20 cellular contexts compared by ENCODE assay signal in genomic region chr13:73533111-73533510, GRCh38.
DNase-seq lines count a peak whose midpoint lies in the region; ATAC-seq, FAIRE-seq and TF ChIP-seq lines count a peak whose summit lies in the region.
"Had no signal": no experiment of that assay in that cellular context is flagged by ENCODE, and none has a peak within 500 bp of the region (broad histone marks: within the 10 kb centered on the region; RNA-seq: fewer than 3 reads in every experiment).

No MANE protein-coding gene starts in this region.

- H2AFZ ChIP-seq in GM23338, result peak overlapping the region; percentile 9; the same call in 1 of the 2 replicates

- H3K36me3 ChIP-seq in GM23338 (ENCODE audit: insufficient read depth) (no peaks in the 10 kb centered on the region), mucosa of descending colon (ENCODE audit: low read depth) (no peaks in the 10 kb centered on the region), suprapubic skin (no peaks in the 10 kb centered on the region), left lung (no peaks in the 10 kb centered on the region)

- H3K27ac ChIP-seq in GM23338 (ENCODE audit: low read depth) (no peak overlapping the region), suprapubic skin (peak overlapping the region; percentile 85), left lung (no peak overlapping the region)
- H3K27ac ChIP-seq: 22Rv1, A549, C4-2B had no signal

- no peaks in the 10 kb centered on the region for H3F3A ChIP-seq in GM23338 (replicated peaks; ENCODE audit: low read depth)

- no peak overlapping the region for H3K4me2 ChIP-seq in GM23338
- H3K4me2 ChIP-seq: A549 had no signal

- H3K4me1 Mint-ChIP-seq in GM23338, result 0 out of 3 replicates have a peak, but pooled peaks cover 2% of the 10 kb centered on the region
- H3K4me1 Mint-ChIP-seq: IgD-negative memory B cell had no signal

- no peak overlapping the region for H3K4me3 ChIP-seq in GM23338
- no peak overlapping the region for H3K4me3 ChIP-seq in mucosa of descending colon
- H3K4me3 ChIP-seq in suprapubic skin, result no peak overlapping the region
- H3K4me3 ChIP-seq in left lung, result no peak overlapping the region
- H3K4me3 ChIP-seq: A549 had no signal

- no peaks in the 10 kb centered on the region for H3K4me1 ChIP-seq in GM23338 (ENCODE audit: insufficient read depth)
- H3K4me1 ChIP-seq in mucosa of descending colon (ENCODE audit: low read depth), result no peaks in the 10 kb centered on the region
- H3K4me1 ChIP-seq in suprapubic skin, result peaks cover 52% of the 10 kb centered on the region
- no peaks in the 10 kb centered on the region for H3K4me1 ChIP-seq in left lung
- H3K4me1 ChIP-seq: A549, Caco-2 had no signal

- ATAC-seq in GM23338 (no peak), mucosa of descending colon (peak; percentile 70), left lung (no peak), left ventricle myocardium superior (no peak)
- ATAC-seq: A549, HepG2 had no signal

- no peak overlapping the region for H3K4me3 Mint-ChIP-seq in GM23338
- H3K4me3 Mint-ChIP-seq: CD4-positive, alpha-beta T cell; H9; IgD-negative memory B cell had no signal

- DNase-seq in GM23338 (ENCODE audit: low spot score), result no peak
- no peak for DNase-seq in mucosa of descending colon
- DNase-seq in suprapubic skin (ENCODE audit: low spot score in 2 of 2), result no peak
- no peak for DNase-seq in activated CD4-positive, CD25-positive, alpha-beta regulatory T cell treated with anti-CD3 and anti-CD28 coated beads, Interleukin-2, amount 50 U/mL, for 72 hours
- no peak for DNase-seq in left lung
- no peak for DNase-seq in left ventricle myocardium superior
- DNase-seq: AML-193; Caco-2; CD4-positive, alpha-beta T cell; H9 had no signal

- H4K20me1 ChIP-seq in GM23338 (replicated peaks; ENCODE audit: insufficient read depth), result no peaks in the 10 kb centered on the region

- TF ChIP-seq CTCF in GM23338 (conservative IDR thresholded peaks at IDR 0.05; ENCODE audit: low read depth in 2 of 2) (no peak), mucosa of descending colon (IDR thresholded peaks at IDR 0.05) (no peak), suprapubic skin (IDR thresholded peaks at IDR 0.05) (no peak), left lung (IDR thresholded peaks at IDR 0.05) (no peak)

- intact Hi-C loops in mucosa of descending colon (cut with DNase I, micrococcal nuclease) (no loop called here), left lung (cut with DNase I) (no loop called here), left ventricle myocardium superior (cut with micrococcal nuclease) (no loop called here)

- peak; percentile 21 for FAIRE-seq in colon (lab: Jason Lieb, UNC)
- FAIRE-seq: A549, D721Med, G401.6, GM12892, H1, HepG2 had no signal

- no peaks in the 10 kb centered on the region for H3K27me3 ChIP-seq in GM23338 (ENCODE audit: insufficient read depth)
- H3K27me3 ChIP-seq in suprapubic skin, result no peaks in the 10 kb centered on the region
- H3K27me3 ChIP-seq in left lung, result no peaks in the 10 kb centered on the region

- H3K9me2 ChIP-seq in GM23338 (ENCODE audit: insufficient read depth), result no peaks in the 10 kb centered on the region

- peaks cover 1% of the 10 kb centered on the region for H3K27me3 Mint-ChIP-seq in GM23338 (ENCODE audit: insufficient read depth, low read depth, poor library complexity)
- H3K27me3 Mint-ChIP-seq: CD4-positive, alpha-beta T cell; IgD-negative memory B cell had no signal

- no peak for TF ChIP-seq POLR2A in suprapubic skin (IDR thresholded peaks at IDR 0.05)

- H3K79me2 ChIP-seq in GM23338 (replicated peaks; ENCODE audit: insufficient read depth), result no peaks in the 10 kb centered on the region

- no peak overlapping the region for H3K27ac Mint-ChIP-seq in GM23338
- H3K27ac Mint-ChIP-seq: CD4-positive, alpha-beta T cell; H9; IgD-negative memory B cell had no signal

- no peaks in the 10 kb centered on the region for H3K36me3 Mint-ChIP-seq in GM23338 (ENCODE audit: low read depth)
- H3K36me3 Mint-ChIP-seq: IgD-negative memory B cell had no signal

- no peak for TF ChIP-seq EP300 in suprapubic skin (IDR thresholded peaks at IDR 0.05)

- H3K9me3 Mint-ChIP-seq in GM23338, result no peaks in the 10 kb centered on the region
- H3K9me3 Mint-ChIP-seq: CD4-positive, alpha-beta T cell; H9 had no signal

- no peaks in the 10 kb centered on the region for H3K9me3 ChIP-seq in mucosa of descending colon
- no peaks in the 10 kb centered on the region for H3K9me3 ChIP-seq in suprapubic skin
- no peaks in the 10 kb centered on the region for H3K9me3 ChIP-seq in left lung
- H3K9me3 ChIP-seq: A549, Caco-2 had no signal

TF ChIP-seq in GM23338, 12 proteins besides CTCF, POLR2A, EP300 and RAD21:
- no peak for TF ChIP-seq CREB1 (CRISPR knock-in tag; IDR thresholded peaks at IDR 0.05; ENCODE audit: low read depth)
